8 cellular contexts compared by ENCODE assay signal in the genomic region with DNA sequence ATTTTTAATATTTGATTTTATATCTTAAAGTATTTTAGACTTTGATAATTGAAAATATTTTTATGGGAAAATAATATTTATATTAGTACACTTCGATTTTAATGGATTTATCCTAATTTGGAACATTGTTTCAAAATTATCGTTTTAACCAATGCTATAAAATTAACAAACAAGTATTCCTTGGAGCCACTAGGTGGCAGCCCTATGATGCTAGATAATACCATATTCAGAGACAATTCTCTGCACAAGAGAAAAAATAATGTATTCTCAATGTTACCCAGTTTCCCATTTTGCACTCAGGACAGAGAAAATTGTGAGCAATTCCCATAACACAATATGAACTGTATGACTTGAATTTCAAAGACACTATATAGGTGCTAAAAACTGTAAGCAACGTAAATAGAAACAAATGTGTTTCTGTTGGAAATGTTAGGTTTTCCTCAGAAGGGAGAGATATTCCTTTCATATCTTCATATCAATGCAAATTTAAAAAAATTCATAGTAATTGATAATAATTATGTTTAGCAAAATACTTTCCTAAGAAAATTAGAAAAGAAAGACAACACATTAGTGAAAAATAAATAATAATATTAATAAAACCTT.
DNase-seq lines count a peak whose midpoint lies in the region; FAIRE-seq and TF ChIP-seq lines count a peak whose summit lies in the region.

No MANE protein-coding gene starts in this region.

- FAIRE-seq in A204.1 (lab: Jason Lieb, UNC) = peak; percentile 98

- H3K27ac ChIP-seq in RWPE1 = no peak overlapping the region

- CTCF ChIA-PET in RWPE1 (lab: Yijun Ruan, JAX) = no interaction called here

- peak; percentile 48 for TF ChIP-seq CTCF in GM12873 (IDR thresholded peaks at IDR 0.05; ENCODE audit: insufficient read depth, low read depth, low read length, missing control alignments)
- TF ChIP-seq CTCF in RWPE1 (conservative IDR thresholded peaks at IDR 0.05; ENCODE audit: low read depth) = peak; percentile 80
- peak; percentile 68 for TF ChIP-seq CTCF in fibroblast of mammary gland (conservative IDR thresholded peaks at IDR 0.05; ENCODE audit: control insufficient read depth, insufficient read depth, low read depth, low read length)
- TF ChIP-seq CTCF in retinal pigment epithelial cell (conservative IDR thresholded peaks at IDR 0.05; ENCODE audit: low read depth, low read length) = peak; percentile 68

- H3K27me3 ChIP-seq in H7 (ENCODE audit: control insufficient read depth, insufficient read depth, low read length) = no peaks in the 10 kb centered on the region

- H3K4me3 ChIP-seq in fibroblast of mammary gland (ENCODE audit: control insufficient read depth, low read depth, low read length) = no peak overlapping the region
- H3K4me3 ChIP-seq in retinal pigment epithelial cell (ENCODE audit: low read length) = no peak overlapping the region
- H3K4me3 ChIP-seq in H7 (ENCODE audit: insufficient read depth, low read depth, low read length) = no peak overlapping the region

- no peaks in the 10 kb centered on the region for H3K36me3 ChIP-seq in H7 (replicated peaks; ENCODE audit: control insufficient read depth, insufficient read depth, low read length)

- POLR2A ChIA-PET in RWPE1 (lab: Yijun Ruan, JAX; ENCODE audit: low non-redundant PET) = no interaction called here

- DNase-seq in Kasumi-1 (lab: John Stamatoyannopoulos, UW) (peak; percentile 63 to 79), RWPE1 (ENCODE audit: low spot score) (peak; percentile 23), fibroblast of mammary gland (ENCODE audit: low read depth) (peak; percentile 60), retinal pigment epithelial cell (ENCODE audit: low read depth) (peak; percentile 15), H7 (no peak)
- no peak for DNase-seq in stimulated activated CD4-positive, alpha-beta T cell treated with anti-CD3 and anti-CD28 coated beads, Interleukin-15, amount 100 ng/mL, for 24 hours

Comparison
In these comparisons a context has a peak if more than half of its experiments do, and no peak if none do; other contexts are left out.
1. DNase-seq: peak in Kasumi-1 (2 of 2), RWPE1 (single experiment), fibroblast of mammary gland (single experiment) and retinal pigment epithelial cell (single experiment); none in H7 (single experiment) and stimulated activated CD4-positive, alpha-beta T cell treated with anti-CD3 and anti-CD28 coated beads, Interleukin-15, amount 100 ng/mL, for 24 hours (single experiment).
2. Peak in every context shown above with its lines, with median percentiles within 50 percentile points of each other: CTCF ChIP-seq.